In genomic region chr1:154837679-154838171, GRCh38 we compare ENCODE assay signal across 11 cellular contexts. TPM values are rescaled to one million over a fixed set of nuclear protein-coding genes. Genes with fewer than 3 reads are reported as not detected.
A peak's percentile ranks its signal among the peaks of the same experiment; 100 is the strongest.
DNase-seq lines count a peak whose midpoint lies in the region; ATAC-seq and TF ChIP-seq lines count a peak whose summit lies in the region.
"Had no signal": no experiment of that assay in that cellular context is flagged by ENCODE, and none has a peak within 500 bp of the region (broad histone marks: within the 10 kb centered on the region; RNA-seq: fewer than 3 reads in every experiment).

No MANE protein-coding gene starts in this region.

- no peaks in the 10 kb centered on the region for H3K27me3 ChIP-seq in A673 (replicated peaks; ENCODE audit: insufficient read depth, low read depth, low read length, poor library complexity)

- no peaks in the 10 kb centered on the region for H3K9me3 ChIP-seq in A673 (ENCODE audit: low read depth, low read length, poor library complexity, severe bottlenecking)
- H3K9me3 ChIP-seq: SJSA1 had no signal

- CTCF ChIA-PET in A673 (lab: Charles Lee), result interaction anchor here (0.6 kb wide), 1 partner anchor 1881 kb away, joined by 7 read pairs; no protein-coding TSS in a partner anchor

- no TSS peak for BruUV-seq in A673 (replicated peaks; lab: Mats Ljungman, UMichigan)

- no peak overlapping the region for H3K4me3 ChIP-seq in A673 (ENCODE audit: low read depth, low read length, poor library complexity, severe bottlenecking)
- H3K4me3 ChIP-seq: SJSA1 had no signal

- peaks cover 16% of the 10 kb centered on the region for H3K4me1 ChIP-seq in A673 (ENCODE audit: insufficient read depth, low read length, poor library complexity, severe bottlenecking)
- H3K4me1 ChIP-seq: SJSA1 had no signal

- intact Hi-C loops in Right ventricle myocardium superior (cut with DNase I) (no loop called here), cardiac septum (cut with DNase I) (no loop called here), A673 (cut with micrococcal nuclease; ENCODE audit: unreplicated experiment) (no loop called here)

- POLR2A ChIA-PET in A673 (lab: Charles Lee; ENCODE audit: low non-redundant PET), result interaction anchor here (0.6 kb wide), 1 partner anchor 227 kb away, joined by 6 read pairs; no protein-coding TSS in a partner anchor

- H3K27ac ChIP-seq in A673 (ENCODE audit: low read depth, low read length, poor library complexity, severe bottlenecking), result no peak overlapping the region
- H3K27ac ChIP-seq: SJSA1 had no signal

- no peak for TF ChIP-seq CTCF in A673 (conservative IDR thresholded peaks at IDR 0.05; ENCODE audit: low read depth, low read length)

- no peaks in the 10 kb centered on the region for H3K36me3 ChIP-seq in A673 (ENCODE audit: insufficient read depth, low read length, poor library complexity, severe bottlenecking)
- H3K36me3 ChIP-seq: SJSA1 had no signal

- DNase-seq in Right ventricle myocardium superior (peak; percentile 81), cardiac septum (ENCODE audit: low spot score) (no peak), dermis microvascular lymphatic vessel endothelial cell (ENCODE audit: low read depth in 2 of 2) (peak; percentile 12 to 51), occipital lobe (lab: John Stamatoyannopoulos, UW) (no peak), AML-193 (lab: John Stamatoyannopoulos, UW) (no peak), A673 (ENCODE audit: low spot score) (no peak)
- DNase-seq in effector CD4-positive, alpha-beta T cell, result no peak
- DNase-seq: activated naive CD8-positive, alpha-beta T cell treated with anti-CD3 and anti-CD28 coated beads for 36 hours; hypothalamus had no signal

- ATAC-seq in Right ventricle myocardium superior (ENCODE audit: poor library complexity) (peak; percentile 74), HG03460 (IDR thresholded peaks at IDR 0.05; ENCODE audit: unreplicated experiment) (peak; percentile 77)

RNA-seq across cellular contexts. Expression of gene KCNN3, which starts 32.4 kb away (rescaled TPM):
- total RNA-seq in Right ventricle myocardium superior (3.4 TPM), cardiac septum (2.8 TPM), dermis microvascular lymphatic vessel endothelial cell (1.0 and 1.8 TPM in 2 replicates), occipital lobe (3.6 TPM), A673 (2021) (0.73 and 1.5 TPM in 2 replicates)
- total RNA-seq: SJSA1 had no signal

Comparison
In these comparisons a context has a peak if more than half of its experiments do, and no peak if none do; other contexts are left out.
1. DNase-seq: peak in Right ventricle myocardium superior (single experiment) and dermis microvascular lymphatic vessel endothelial cell (2 of 2); none in cardiac septum (single experiment), occipital lobe (single experiment), effector CD4-positive, alpha-beta T cell (single experiment), AML-193 (0 of 2) and A673 (single experiment).